In genomic region chr6:4677011-4677750, GRCh38 we compare ENCODE assay signal across 14 cellular contexts.
DNase-seq lines count a peak whose midpoint lies in the region; ATAC-seq, FAIRE-seq and TF ChIP-seq lines count a peak whose summit lies in the region.
"Had no signal": no experiment of that assay in that cellular context is flagged by ENCODE, and none has a peak within 500 bp of the region (broad histone marks: within the 10 kb centered on the region; RNA-seq: fewer than 3 reads in every experiment).

No MANE protein-coding gene starts in this region.

- H3K4me1 ChIP-seq in H1 (replicated peaks in 1 of 4; ENCODE audit: control insufficient read depth in 3 of 4, insufficient read depth in 4 of 4, low read length in 3 of 4) = peaks cover 0 to 6% (median 3%) of the 10 kb centered on the region in 4 experiments; a peak in 3 of 7 replicates
- H3K4me1 ChIP-seq: HAP-1 had no signal

- no peaks in the 10 kb centered on the region for H3K4me1 Mint-ChIP-seq in activated naive CD8-positive, alpha-beta T cell treated with anti-CD3 and anti-CD28 coated beads, Interleukin-2, amount 50 U/mL, for 24 hours
- peaks cover 3% of the 10 kb centered on the region for H3K4me1 Mint-ChIP-seq in activated naive CD8-positive, alpha-beta T cell treated with anti-CD3 and anti-CD28 coated beads for 36 hours

- 81% methylated on average over 11 of the region's 11 CpGs; no CpG with 5 or more reads in 1 of the 2 experiments for WGBS in H1 (ENCODE audit: extremely low coverage in 1 of 2, insufficient coverage in 1 of 2, insufficient read length in 1 of 2, insufficient replicate concordance in 2 of 2, low coverage in 1 of 2, low lambda C conversion rate in 2 of 2, missing lambda C conversion rate in 1 of 2), 2 experiments

- H3K23ac ChIP-seq in H1 (ENCODE audit: insufficient read length) = no peak overlapping the region

- H3K9me3 ChIP-seq in H1 (ENCODE audit: insufficient read depth in 2 of 2, low read depth in 1 of 2, low read length in 1 of 2) = no peaks in the 10 kb centered on the region
- H3K9me3 ChIP-seq: BLaER1, HAP-1 had no signal

- no peak overlapping the region for H3K27ac ChIP-seq in H1 (ENCODE audit: low read depth, low read length)
- H3K27ac ChIP-seq: 22Rv1, BLaER1, GM23248 had no signal

- no peaks in the 10 kb centered on the region for H3K79me2 ChIP-seq in H1 (ENCODE audit: control insufficient read depth in 1 of 2, insufficient read depth in 2 of 2, low read length in 2 of 2)

- H3K9me3 Mint-ChIP-seq in activated naive CD8-positive, alpha-beta T cell treated with anti-CD3 and anti-CD28 coated beads, Interleukin-2, amount 50 U/mL, for 24 hours = no peaks in the 10 kb centered on the region
- no peaks in the 10 kb centered on the region for H3K9me3 Mint-ChIP-seq in activated naive CD8-positive, alpha-beta T cell treated with anti-CD3 and anti-CD28 coated beads for 36 hours

- no peak overlapping the region for H3K27ac Mint-ChIP-seq in activated naive CD8-positive, alpha-beta T cell treated with anti-CD3 and anti-CD28 coated beads, Interleukin-2, amount 50 U/mL, for 24 hours
- H3K27ac Mint-ChIP-seq in activated naive CD8-positive, alpha-beta T cell treated with anti-CD3 and anti-CD28 coated beads for 36 hours = no peak overlapping the region

- no peak for DNase-seq in activated naive CD8-positive, alpha-beta T cell treated with anti-CD3 and anti-CD28 coated beads, Interleukin-2, amount 50 U/mL, for 24 hours
- no peak for DNase-seq in activated naive CD8-positive, alpha-beta T cell treated with anti-CD3 and anti-CD28 coated beads for 36 hours
- DNase-seq in H1 (ENCODE audit: low read depth in 1 of 2, low spot score in 2 of 2) (peak in 1 of 2 experiments; percentile 43), mesenteric fat pad (ENCODE audit: low spot score) (peak; percentile 62), midbrain (lab: John Stamatoyannopoulos, UW) (no peak), DMS53 (lab: John Stamatoyannopoulos, UW) (no peak)
- no peak for DNase-seq in activated CD4-positive, CD25-positive, alpha-beta regulatory T cell (lab: John Stamatoyannopoulos, UW)
- DNase-seq: AML-193, GM23248 had no signal

- no peak overlapping the region for H2BK120ac ChIP-seq in H1 (replicated peaks; ENCODE audit: low read depth, low read length)

- H3K27me3 Mint-ChIP-seq in activated naive CD8-positive, alpha-beta T cell treated with anti-CD3 and anti-CD28 coated beads, Interleukin-2, amount 50 U/mL, for 24 hours = no peaks in the 10 kb centered on the region
- H3K27me3 Mint-ChIP-seq in activated naive CD8-positive, alpha-beta T cell treated with anti-CD3 and anti-CD28 coated beads for 36 hours = peaks cover 8% of the 10 kb centered on the region

- no peak overlapping the region for H3K4me2 ChIP-seq in H1 (ENCODE audit: insufficient read depth in 1 of 2, low read depth in 2 of 2, low read length in 2 of 2)
- H3K4me2 ChIP-seq: BLaER1 had no signal

- H2BK20ac ChIP-seq in H1 (ENCODE audit: low read length) = no peak overlapping the region

- H2BK12ac ChIP-seq in H1 (ENCODE audit: low read depth, low read length) = no peak overlapping the region

- H4K91ac ChIP-seq in H1 (replicated peaks; ENCODE audit: insufficient read length, low read length) = no peak overlapping the region

- H4K20me1 ChIP-seq in H1 (replicated peaks in 1 of 2; ENCODE audit: control insufficient read depth in 1 of 2, insufficient read depth in 2 of 2, low read length in 2 of 2) = no peaks in the 10 kb centered on the region
- H4K20me1 ChIP-seq: BLaER1 had no signal

- TF ChIP-seq CTCF in H1 (IDR thresholded peaks at IDR 0.05; ENCODE audit: control extremely low read depth in 1 of 3, insufficient read depth in 1 of 3, low read depth in 1 of 3, low read length in 3 of 3) = no peak

- no peak overlapping the region for H3K56ac ChIP-seq in H1 (replicated peaks; ENCODE audit: insufficient read length, low read depth, low read length)

- no peaks in the 10 kb centered on the region for H3K23me2 ChIP-seq in H1 (ENCODE audit: low read depth, low read length)

- H3K14ac ChIP-seq in H1 (ENCODE audit: insufficient read length) = no peak overlapping the region

- H3K79me1 ChIP-seq in H1 (ENCODE audit: low read depth, low read length) = no peaks in the 10 kb centered on the region

- H3K4me3 Mint-ChIP-seq in activated naive CD8-positive, alpha-beta T cell treated with anti-CD3 and anti-CD28 coated beads, Interleukin-2, amount 50 U/mL, for 24 hours = no peak overlapping the region
- H3K4me3 Mint-ChIP-seq in activated naive CD8-positive, alpha-beta T cell treated with anti-CD3 and anti-CD28 coated beads for 36 hours = no peak overlapping the region

- H3K36me3 ChIP-seq in H1 (ENCODE audit: control insufficient read depth in 2 of 4, insufficient read depth in 4 of 4, low read length in 3 of 4) = no peaks in the 10 kb centered on the region
- H3K36me3 ChIP-seq: BLaER1, HAP-1 had no signal

- H2AK5ac ChIP-seq in H1 (ENCODE audit: low read depth, low read length) = no peak overlapping the region

- H4K5ac ChIP-seq in H1 (ENCODE audit: insufficient read length, low read depth, low read length) = no peak overlapping the region

- no peak for TF ChIP-seq POLR2A in H1 (IDR thresholded peaks at IDR 0.05; ENCODE audit: control extremely low read depth in 1 of 2, low read depth in 2 of 2, low read length in 2 of 2)

- no peak overlapping the region for H3K4ac ChIP-seq in H1 (replicated peaks; ENCODE audit: insufficient read length, low read depth, low read length)

- no peaks in the 10 kb centered on the region for H3K36me3 Mint-ChIP-seq in activated naive CD8-positive, alpha-beta T cell treated with anti-CD3 and anti-CD28 coated beads, Interleukin-2, amount 50 U/mL, for 24 hours (ENCODE audit: low read depth)
- H3K36me3 Mint-ChIP-seq in activated naive CD8-positive, alpha-beta T cell treated with anti-CD3 and anti-CD28 coated beads for 36 hours = no peaks in the 10 kb centered on the region

- no peak overlapping the region for H4K8ac ChIP-seq in H1 (ENCODE audit: extremely low read depth, insufficient read depth, low read length)

- peak; percentile 20 for ATAC-seq in activated naive CD8-positive, alpha-beta T cell treated with anti-CD3 and anti-CD28 coated beads, Interleukin-2, amount 50 U/mL, for 24 hours
- ATAC-seq: GM12878 had no signal

- no peak overlapping the region for H2BK15ac ChIP-seq in H1 (ENCODE audit: low read length)

- FAIRE-seq in H1 (lab: Jason Lieb, UNC) = no peak
- FAIRE-seq: GM12878, GM18507 had no signal

- H3K27me3 ChIP-seq in H1 (replicated peaks in 1 of 4; ENCODE audit: control insufficient read depth in 3 of 4, extremely low read depth in 1 of 4, insufficient read depth in 3 of 4, low read length in 3 of 4) = no peaks in the 10 kb centered on the region; a peak in 1 of 7 replicates
- H3K27me3 ChIP-seq: BLaER1 had no signal

- TF ChIP-seq RAD21 in H1 (IDR thresholded peaks at IDR 0.05 in 1 of 2, conservative IDR thresholded peaks at IDR 0.05 in 1 of 2; ENCODE audit: low read depth in 2 of 2, low read length in 2 of 2) = no peak

- H3K9ac ChIP-seq in H1 (replicated peaks in 1 of 4; ENCODE audit: extremely low read depth in 1 of 4, low read depth in 3 of 4, low read length in 3 of 4) = no peak overlapping the region
- H3K9ac ChIP-seq: BLaER1, GM23248 had no signal

- no peak overlapping the region for H2AFZ ChIP-seq in H1 (ENCODE audit: low read length)
- H2AFZ ChIP-seq: GM23248 had no signal

- POLR2A ChIA-PET in H1 (lab: Charles Lee; ENCODE audit: partially characterized antibody) = interaction anchor here (1.5 kb wide), 1 partner anchor 14 kb away, joined by 3 read pairs; no protein-coding TSS in a partner anchor

- no peak overlapping the region for H3K4me3 ChIP-seq in H1 (ENCODE audit: extremely low read depth in 1 of 4, insufficient read depth in 2 of 4, low read depth in 3 of 4, low read length in 4 of 4)
- H3K4me3 ChIP-seq: BLaER1, GM12878, GM23248, HAP-1 had no signal

- no peak for TF ChIP-seq EP300 in H1 (IDR thresholded peaks at IDR 0.05; ENCODE audit: borderline replicate concordance in 1 of 2, low read depth in 2 of 2, low read length in 2 of 2)

- H2BK5ac ChIP-seq in H1 (ENCODE audit: low read depth, low read length) = peak overlapping the region; percentile 2; the same call in 1 of the 2 replicates

- H3K18ac ChIP-seq in H1 (ENCODE audit: extremely low read depth, low read length) = no peak overlapping the region

- CTCF ChIA-PET in H1 (lab: Charles Lee; ENCODE audit: partially characterized antibody) = interaction anchor here (0.7 to 0.8 kb wide), 2 partner anchors 9 to 362 kb away, joined by 3 read pairs; no protein-coding TSS in a partner anchor

TF ChIP-seq in H1, 55 proteins besides CTCF, POLR2A, EP300 and RAD21 (continues in another document):
- no peak for TF ChIP-seq KDM1A (IDR thresholded peaks at IDR 0.05; ENCODE audit: borderline replicate concordance, low read length)
- TF ChIP-seq TCF12 (IDR thresholded peaks at IDR 0.05; ENCODE audit: low read depth, low read length) = no peak
